In genomic region chr12:8226992-8227731, GRCh38 we compare ENCODE assay signal across 11 cellular contexts. TPM values are rescaled to one million over a fixed set of nuclear protein-coding genes. Genes with fewer than 3 reads are reported as not detected.
DNase-seq lines count a peak whose midpoint lies in the region; ATAC-seq and TF ChIP-seq lines count a peak whose summit lies in the region.
"Not testable (repeated sequence)": the region's sequence is repeated elsewhere in the genome, so short reads cannot be mapped to it uniquely, and the experiment has no call there.
"Had no signal": no experiment of that assay in that cellular context is flagged by ENCODE, and none has a peak within 500 bp of the region (broad histone marks: within the 10 kb centered on the region; RNA-seq: fewer than 3 reads in every experiment).

TSS of gene FAM90A1 (minus strand) at chr12:8227618. CDS start at chr12:8224832, 2,786 bp downstream.

- not testable (repeated sequence) for H3K36me3 Mint-ChIP-seq in CD4-positive, alpha-beta memory T cell; H9 (ENCODE audit: insufficient read depth in 1 of 3, low read depth in 3 of 3); activated CD4-positive, alpha-beta memory T cell treated with anti-CD3 and anti-CD28 coated beads, Interleukin-2, amount 10 ng/mL, durations not matched to agents 7 days and 5 days (ENCODE audit: low read depth)
- H3K36me3 Mint-ChIP-seq in nephron progenitor cell (ENCODE audit: low read depth) = peaks cover 13% of the 10 kb centered on the region

- not testable (repeated sequence) for H3K36me3 ChIP-seq in CD4-positive, alpha-beta memory T cell (ENCODE audit: insufficient read depth, low read length); brain microvascular endothelial cell (replicated peaks); subcutaneous abdominal adipose tissue (ENCODE audit: control insufficient read depth in 5 of 5, insufficient read depth in 5 of 5, low read length in 5 of 5)

- H2AFZ ChIP-seq in H9 (ENCODE audit: low read length) = not testable (repeated sequence)

- not testable (repeated sequence) for H4K20me1 ChIP-seq in H9 (ENCODE audit: control insufficient read depth, insufficient read depth, insufficient read length)

- peak within 1 kb of the TSS in 4 of 7 donors; percentile 24 to 82 (median 36) for H3K27ac Mint-ChIP-seq in CD4-positive, alpha-beta memory T cell
- not testable (repeated sequence) for H3K27ac Mint-ChIP-seq in H9
- H3K27ac Mint-ChIP-seq in activated CD4-positive, alpha-beta memory T cell treated with anti-CD3 and anti-CD28 coated beads, Interleukin-2, amount 10 ng/mL, durations not matched to agents 7 days and 5 days = peak within 1 kb of the TSS; percentile 49
- H3K27ac Mint-ChIP-seq in nephron progenitor cell = peak within 1 kb of the TSS; percentile 33

- H3K27me3 Mint-ChIP-seq in CD4-positive, alpha-beta memory T cell; H9 (ENCODE audit: low read depth); activated CD4-positive, alpha-beta memory T cell treated with anti-CD3 and anti-CD28 coated beads, Interleukin-2, amount 10 ng/mL, durations not matched to agents 7 days and 5 days; nephron progenitor cell (ENCODE audit: low read depth, poor library complexity): not testable (repeated sequence)

- not testable (repeated sequence) for H2BK120ac ChIP-seq in H9 (ENCODE audit: low read depth, low read length, poor library complexity, severe bottlenecking)

- H4K8ac ChIP-seq in H9 (replicated peaks; ENCODE audit: insufficient read length, low read depth, low read length) = not testable (repeated sequence)

- H3K4me1 ChIP-seq in CD4-positive, alpha-beta memory T cell (ENCODE audit: insufficient read depth, low read length); H9 (ENCODE audit: insufficient read depth, low read length): not testable (repeated sequence)
- peaks cover 0 to 11% (median 9%) of the 10 kb centered on the region in 5 donors for H3K4me1 ChIP-seq in subcutaneous abdominal adipose tissue (ENCODE audit: control insufficient read depth in 5 of 5, insufficient read depth in 5 of 5, low read length in 5 of 5)

- not testable (repeated sequence) for H3K23me2 ChIP-seq in H9 (ENCODE audit: insufficient read length, low read depth, low read length, poor library complexity, severe bottlenecking)

- H3K56ac ChIP-seq in H9 (ENCODE audit: insufficient read length, low read depth, low read length) = not testable (repeated sequence)

- H4K5ac ChIP-seq in H9 (ENCODE audit: insufficient read length, low read depth, low read length) = not testable (repeated sequence)

- H3K27me3 ChIP-seq in CD4-positive, alpha-beta memory T cell (ENCODE audit: insufficient read depth, low read length); H9 (ENCODE audit: insufficient read depth, low read length); brain microvascular endothelial cell (replicated peaks); subcutaneous abdominal adipose tissue (ENCODE audit: control insufficient read depth in 5 of 5, insufficient read depth in 4 of 5, low read length in 5 of 5): not testable (repeated sequence)

- CTCF ChIA-PET in CD4-positive, alpha-beta memory T cell (lab: Charles Lee; ENCODE audit: partially characterized antibody) = interaction anchor here (1.0 to 2.0 kb wide), 4 partner anchors 9 to 118 kb away, joined by 3 to 8 read pairs (median 6); no protein-coding TSS in a partner anchor
- CTCF ChIA-PET in activated CD4-positive, alpha-beta memory T cell treated with anti-CD3 and anti-CD28 coated beads, Interleukin-2, amount 10 ng/mL, durations not matched to agents 7 days and 5 days (lab: Charles Lee) = not testable (repeated sequence)

- H3K4me3 Mint-ChIP-seq in CD4-positive, alpha-beta memory T cell = peak within 1 kb of the TSS in 7 of 8 donors; percentile 57 to 85 (median 68)
- H3K4me3 Mint-ChIP-seq in H9 (peak within 1 kb of the TSS; percentile 29 to 33; a peak in 3 of 5 replicates), nephron progenitor cell (peak within 1 kb of the TSS; percentile 40)
- H3K4me3 Mint-ChIP-seq in activated CD4-positive, alpha-beta memory T cell treated with anti-CD3 and anti-CD28 coated beads, Interleukin-2, amount 10 ng/mL, durations not matched to agents 7 days and 5 days = peak within 1 kb of the TSS; percentile 55

- not testable (repeated sequence) for H3K79me1 ChIP-seq in H9 (ENCODE audit: insufficient read depth, low read depth, low read length, poor library complexity, severe bottlenecking)

- H3K79me2 ChIP-seq in H9 (ENCODE audit: insufficient read depth, low read length) = not testable (repeated sequence)

- not testable (repeated sequence) for H3T11ph ChIP-seq in H9 (ENCODE audit: low read length)

- H3K4me1 Mint-ChIP-seq in CD4-positive, alpha-beta memory T cell = peaks cover 0 to 22% (median 6%) of the 10 kb centered on the region in 4 donors
- H3K4me1 Mint-ChIP-seq in H9 = peaks cover 13 to 20% of the 10 kb centered on the region in 2 experiments
- H3K4me1 Mint-ChIP-seq in activated CD4-positive, alpha-beta memory T cell treated with anti-CD3 and anti-CD28 coated beads, Interleukin-2, amount 10 ng/mL, durations not matched to agents 7 days and 5 days = peaks cover 20% of the 10 kb centered on the region
- peaks cover 21% of the 10 kb centered on the region for H3K4me1 Mint-ChIP-seq in nephron progenitor cell

- not testable (repeated sequence) for H2BK20ac ChIP-seq in H9 (ENCODE audit: low read depth, low read length, poor library complexity, severe bottlenecking)

- intact Hi-C loops in CD4-positive, alpha-beta memory T cell (cut with micrococcal nuclease); left cardiac atrium (cut with DNase I): not testable (repeated sequence)

- H2AK5ac ChIP-seq in H9 (ENCODE audit: insufficient read length, low read length) = not testable (repeated sequence)

- not testable (repeated sequence) for H4K91ac ChIP-seq in H9 (ENCODE audit: insufficient read length, low read depth, low read length)

- not testable (repeated sequence) for H2BK5ac ChIP-seq in H9 (ENCODE audit: insufficient read length, low read length)

- H2BK15ac ChIP-seq in H9 (ENCODE audit: low read depth, low read length) = not testable (repeated sequence)

- no CpG with 5 or more reads among the region's 22 CpGs for WGBS in H9 (ENCODE audit: extremely low coverage, insufficient read length, low lambda C conversion rate)

- not testable (repeated sequence) for H3K14ac ChIP-seq in H9 (ENCODE audit: insufficient read depth, low read length)

- peak in 2 of 5 donors; percentile 22 to 27 for DNase-seq in CD4-positive, alpha-beta memory T cell
- DNase-seq in H9 = peak; percentile 92
- peak; percentile 24 for DNase-seq in NOMO-1 treated with dmso at 0.1 percent for 144 hours (lab: John Stamatoyannopoulos, UW; ENCODE audit: unreplicated experiment)
- DNase-seq in activated CD4-positive, alpha-beta memory T cell treated with anti-CD3 and anti-CD28 coated beads, Interleukin-2, amount 10 ng/mL, durations not matched to agents 7 days and 5 days = peak; percentile 38
- DNase-seq in brain microvascular endothelial cell, nephron progenitor cell: not testable (repeated sequence)
- peak; percentile 66 for DNase-seq in left cardiac atrium

- not testable (repeated sequence) for H3K27ac ChIP-seq in CD4-positive, alpha-beta memory T cell (ENCODE audit: low read depth, low read length); H9 (ENCODE audit: insufficient read length, low read depth, low read length); brain microvascular endothelial cell; subcutaneous abdominal adipose tissue (ENCODE audit: low read depth, low read length)

- H3K4ac ChIP-seq in H9 (ENCODE audit: low read depth, low read length) = not testable (repeated sequence)

- POLR2A ChIA-PET in CD4-positive, alpha-beta memory T cell (lab: Charles Lee; ENCODE audit: partially characterized antibody) = not testable (repeated sequence)
- POLR2A ChIA-PET in activated CD4-positive, alpha-beta memory T cell treated with anti-CD3 and anti-CD28 coated beads, Interleukin-2, amount 10 ng/mL, durations not matched to agents 7 days and 5 days (lab: Charles Lee) = interaction anchor here (1.2 kb wide), 1 partner anchor 233 kb away, joined by 3 read pairs; no protein-coding TSS in a partner anchor

- H3K4me2 ChIP-seq in H9 (ENCODE audit: insufficient read depth, insufficient read length, low read length) = not testable (repeated sequence)

- H2BK12ac ChIP-seq in H9 (ENCODE audit: insufficient read length, low read depth, low read length) = not testable (repeated sequence)

- H3K9me3 Mint-ChIP-seq in CD4-positive, alpha-beta memory T cell; H9; activated CD4-positive, alpha-beta memory T cell treated with anti-CD3 and anti-CD28 coated beads, Interleukin-2, amount 10 ng/mL, durations not matched to agents 7 days and 5 days: not testable (repeated sequence)
- H3K9me3 Mint-ChIP-seq in nephron progenitor cell = peaks cover 28% of the 10 kb centered on the region

- H3K18ac ChIP-seq in H9 (ENCODE audit: insufficient read length, low read depth, low read length) = not testable (repeated sequence)

- not testable (repeated sequence) for TF ChIP-seq CTCF in H9 (conservative IDR thresholded peaks at IDR 0.05); brain microvascular endothelial cell (IDR thresholded peaks at IDR 0.05; ENCODE audit: low read depth, low read length, missing control alignments); nephron progenitor cell (IDR thresholded peaks at IDR 0.05)

- not testable (repeated sequence) for H3K9ac ChIP-seq in H9 (ENCODE audit: extremely low read depth, insufficient read length, low read length); subcutaneous abdominal adipose tissue (ENCODE audit: low read length in 5 of 5)

- H3K23ac ChIP-seq in H9 (ENCODE audit: insufficient read length, low read depth, low read length) = not testable (repeated sequence)

- in situ Hi-C loops in brain microvascular endothelial cell (cut with HindIII; ENCODE audit: low pct_ligation_motif_present, low sequenced_read_pairs) = not testable (repeated sequence)

- not testable (repeated sequence) for H3K4me3 ChIP-seq in CD4-positive, alpha-beta memory T cell (ENCODE audit: low read length in 2 of 2)
- H3K4me3 ChIP-seq in brain microvascular endothelial cell (ENCODE audit: low read depth, low read length) (peak within 1 kb of the TSS; percentile 39), subcutaneous abdominal adipose tissue (ENCODE audit: low read depth in 1 of 5, low read length in 5 of 5) (peak within 1 kb of the TSS; percentile 27 to 56 (median 35))

- not testable (repeated sequence) for ATAC-seq in left cardiac atrium

- H3K9me3 ChIP-seq in CD4-positive, alpha-beta memory T cell (ENCODE audit: control insufficient read depth in 1 of 2, low read length in 2 of 2); H9 (ENCODE audit: control insufficient read depth, low read depth, low read length); subcutaneous abdominal adipose tissue (ENCODE audit: control insufficient read depth in 5 of 5, low read length in 5 of 5): not testable (repeated sequence)

RNA-seq across cellular contexts. Expression of gene FAM90A1, which starts in this region (rescaled TPM):
- total RNA-seq in CD4-positive, alpha-beta memory T cell = not detected
- polyA plus RNA-seq in CD4-positive, alpha-beta memory T cell = under 1 TPM in 1 of 2 donors, not detected in 1; 0.10 TPM
- total RNA-seq in H9 (2021) = 0.09 and 0.15 TPM in 2 replicates
- total RNA-seq in activated CD4-positive, alpha-beta memory T cell treated with anti-CD3 and anti-CD28 coated beads, Interleukin-2, amount 10 ng/mL, durations not matched to agents 7 days and 5 days = under 1 TPM; 0.20 TPM
- total RNA-seq in left cardiac atrium = under 1 TPM; 0.16 to 0.62 TPM
- total RNA-seq: dermis microvascular lymphatic vessel endothelial cell, mononuclear cell, OCI-LY7 had no signal

Comparison
In these comparisons a context has a peak if more than half of its experiments do, and no peak if none do; other contexts are left out.
1. Peak in DNase-seq in H9; RNA of the gene not detected or under 1 TPM.
2. Peak in DNase-seq in activated CD4-positive, alpha-beta memory T cell treated with anti-CD3 and anti-CD28 coated beads, Interleukin-2, amount 10 ng/mL, durations not matched to agents 7 days and 5 days; RNA of the gene not detected or under 1 TPM.
3. Peak in DNase-seq in left cardiac atrium; RNA of the gene not detected or under 1 TPM.